Comparison of ENCODE assay signal across 14 cellular contexts in the genomic region with DNA sequence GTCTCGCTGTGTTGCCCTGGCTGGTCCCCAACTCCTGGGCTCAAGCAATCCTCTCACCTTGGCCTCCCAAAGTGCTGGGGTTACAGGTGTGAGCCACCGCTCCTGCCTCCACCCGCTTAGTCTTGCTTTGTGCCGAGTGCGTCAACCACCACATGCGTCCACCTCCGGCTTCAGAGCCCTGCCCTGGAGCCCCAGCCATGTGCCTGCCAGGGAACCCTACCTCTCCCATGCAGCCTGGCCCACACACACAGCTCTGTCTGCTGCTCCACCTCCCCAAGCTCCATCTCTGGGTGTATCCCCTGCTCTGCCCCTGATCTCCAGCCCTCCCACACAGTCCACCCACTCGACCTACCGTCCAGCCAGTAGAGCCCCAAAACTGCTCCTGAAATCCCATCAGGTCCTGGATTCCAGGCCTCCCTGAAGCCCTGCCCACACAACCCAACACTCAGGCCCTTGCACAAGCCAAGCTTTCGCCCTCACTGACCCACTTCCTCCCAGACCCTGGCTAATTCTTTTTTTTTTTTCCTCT. TPM values are rescaled to one million over a fixed set of nuclear protein-coding genes. Genes with fewer than 3 reads are reported as not detected.
"Had no signal": no experiment of that assay in that cellular context is flagged by ENCODE, and none has a peak within 500 bp of the region (broad histone marks: within the 10 kb centered on the region; RNA-seq: fewer than 3 reads in every experiment).

No MANE protein-coding gene starts in this region.

- H3K9me3 ChIP-seq: heart left ventricle, neutrophil, thyroid gland had no signal

- H3K9me3 Mint-ChIP-seq: activated naive CD8-positive, alpha-beta T cell treated with anti-CD3 and anti-CD28 coated beads, Interleukin-2, amount 50 U/mL, for 24 hours; memory B cell had no signal

- H3K4me3 ChIP-seq: heart left ventricle, thyroid gland had no signal

- H3K27ac ChIP-seq: heart left ventricle, neutrophil, thyroid gland had no signal

- ATAC-seq: activated naive CD8-positive, alpha-beta T cell treated with anti-CD3 and anti-CD28 coated beads, Interleukin-2, amount 50 U/mL, for 24 hours; activated T-cell treated with anti-CD3 and anti-CD28 coated beads, Interleukin-2, amount 50 U/mL, for 72 hours; heart left ventricle; left lobe of liver had no signal

- H3K4me3 Mint-ChIP-seq: activated naive CD8-positive, alpha-beta T cell treated with anti-CD3 and anti-CD28 coated beads, Interleukin-2, amount 50 U/mL, for 24 hours; activated T-cell treated with anti-CD3 and anti-CD28 coated beads, Interleukin-2, amount 50 U/mL, for 72 hours; memory B cell had no signal

- H3K27me3 ChIP-seq: heart left ventricle, thyroid gland had no signal

- H3K36me3 ChIP-seq: heart left ventricle, neutrophil, thyroid gland had no signal

- H3K27me3 Mint-ChIP-seq: activated naive CD8-positive, alpha-beta T cell treated with anti-CD3 and anti-CD28 coated beads, Interleukin-2, amount 50 U/mL, for 24 hours had no signal

- DNase-seq: activated CD4-positive, CD25-positive, alpha-beta regulatory T cell; activated naive CD4-positive, alpha-beta T cell; activated naive CD8-positive, alpha-beta T cell treated with anti-CD3 and anti-CD28 coated beads, Interleukin-2, amount 50 U/mL, for 24 hours; activated T-cell treated with anti-CD3 and anti-CD28 coated beads, Interleukin-2, amount 50 U/mL, for 72 hours; heart left ventricle; stimulated activated CD4-positive, alpha-beta T cell treated with anti-CD3 and anti-CD28 coated beads, Interleukin-4, amount 100 ng/mL, for 4 hours; thyroid gland had no signal

- H3K27ac Mint-ChIP-seq: activated naive CD8-positive, alpha-beta T cell treated with anti-CD3 and anti-CD28 coated beads, Interleukin-2, amount 50 U/mL, for 24 hours; activated T-cell treated with anti-CD3 and anti-CD28 coated beads, Interleukin-2, amount 50 U/mL, for 72 hours; memory B cell had no signal

RNA-seq across cellular contexts. Expression of gene CYP2F1, which starts 9.5 kb away (rescaled TPM):
- total RNA-seq: activated T-cell treated with anti-CD3 and anti-CD28 coated beads, Interleukin-2, amount 50 U/mL, for 72 hours; astrocyte; frontal cortex; heart left ventricle; left lobe of liver; skeletal muscle tissue; T-helper 1 cell treated with Interleukin-12 subunit alpha and Interleukin-12 subunit beta and Interleukin-4 antibody, amounts not matched to agents 30 ng/mL and 1 ng/mL, for 36 hours; thyroid gland had no signal

RNA-seq across cellular contexts. Expression of gene CYP2A13, which starts 35.5 kb away (rescaled TPM):
- total RNA-seq: activated T-cell treated with anti-CD3 and anti-CD28 coated beads, Interleukin-2, amount 50 U/mL, for 72 hours; astrocyte; frontal cortex; heart left ventricle; skeletal muscle tissue; T-helper 1 cell treated with Interleukin-12 subunit alpha and Interleukin-12 subunit beta and Interleukin-4 antibody, amounts not matched to agents 30 ng/mL and 1 ng/mL, for 36 hours; thyroid gland had no signal
